Comparison of ENCODE assay signal across 8 cellular contexts in the genomic region with DNA sequence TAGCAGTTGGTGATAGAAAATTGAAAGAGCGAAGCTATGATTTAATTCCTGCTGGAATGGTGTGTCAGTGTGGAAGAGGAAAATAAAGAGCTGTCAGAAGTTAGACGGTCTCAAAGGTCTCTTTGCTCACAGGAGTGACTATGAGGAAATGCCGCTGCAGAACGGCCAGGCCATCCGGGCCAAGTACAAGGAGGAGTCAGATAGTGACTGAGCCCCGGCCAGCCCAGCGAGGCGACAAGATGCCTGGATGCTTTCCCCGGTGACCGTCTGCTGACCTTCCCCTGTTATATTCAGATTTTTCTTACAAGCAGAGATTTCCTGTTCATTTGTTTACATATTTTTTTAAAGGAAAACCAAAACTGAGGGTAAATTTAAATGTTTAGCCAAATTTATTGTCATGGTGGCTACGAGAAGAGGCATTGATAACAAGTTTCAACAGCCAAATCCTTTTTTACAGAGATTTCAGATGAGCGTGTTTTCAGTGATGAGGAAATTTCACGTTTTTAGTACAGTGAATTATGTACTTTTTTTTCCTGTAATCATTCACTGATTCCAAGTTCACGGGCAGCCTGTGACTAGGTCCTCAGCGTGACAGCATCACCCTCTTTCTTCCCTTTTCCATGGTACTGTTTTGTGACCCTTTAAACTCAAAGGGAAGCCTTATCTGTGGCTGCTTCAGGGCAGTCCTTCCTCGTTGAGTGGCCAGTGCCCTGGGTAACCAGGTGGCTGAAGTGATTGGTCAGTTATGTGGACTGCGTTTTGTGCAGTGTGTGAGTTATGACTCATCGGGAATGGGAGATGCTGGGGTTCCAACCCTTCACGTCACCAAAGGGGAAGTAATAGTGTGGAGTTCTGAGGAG. TPM values are rescaled to one million over a fixed set of nuclear protein-coding genes. Genes with fewer than 3 reads are reported as not detected.
A peak's percentile ranks its signal among the peaks of the same experiment; 100 is the strongest.
DNase-seq lines count a peak whose midpoint lies in the region; ATAC-seq and TF ChIP-seq lines count a peak whose summit lies in the region.

No MANE protein-coding gene starts in this region.

- CTCF ChIA-PET in activated CD4-positive, alpha-beta memory T cell treated with anti-CD3 and anti-CD28 coated beads, Interleukin-2, amount 10 ng/mL, durations not matched to agents 7 days and 5 days (lab: Charles Lee) = interaction anchor here (1.3 kb wide), 1 partner anchor 59 kb away, joined by 8 read pairs; no protein-coding TSS in a partner anchor

- no peaks in the 10 kb centered on the region for H3K4me1 ChIP-seq in GM23338 (ENCODE audit: insufficient read depth)

- no peaks in the 10 kb centered on the region for H3K27me3 ChIP-seq in GM23338 (ENCODE audit: insufficient read depth)

- H3K9me3 Mint-ChIP-seq in GM23338 = no peaks in the 10 kb centered on the region
- H3K9me3 Mint-ChIP-seq in activated CD4-positive, alpha-beta memory T cell treated with anti-CD3 and anti-CD28 coated beads, Interleukin-2, amount 10 ng/mL, durations not matched to agents 7 days and 5 days = no peaks in the 10 kb centered on the region
- H3K9me3 Mint-ChIP-seq in progenitor cell of endocrine pancreas (ENCODE audit: low read depth) = no peaks in the 10 kb centered on the region

- H3K4me3 ChIP-seq in GM23338 = no peak overlapping the region

- H3K36me3 ChIP-seq in GM23338 (ENCODE audit: insufficient read depth) = peaks cover 9% of the 10 kb centered on the region

- H3K36me3 Mint-ChIP-seq in GM23338 (ENCODE audit: low read depth) (peaks cover 66% of the 10 kb centered on the region), progenitor cell of endocrine pancreas (ENCODE audit: insufficient read depth) (peaks cover 31% of the 10 kb centered on the region)
- H3K36me3 Mint-ChIP-seq in activated CD4-positive, alpha-beta memory T cell treated with anti-CD3 and anti-CD28 coated beads, Interleukin-2, amount 10 ng/mL, durations not matched to agents 7 days and 5 days (ENCODE audit: low read depth) = peaks cover 78% of the 10 kb centered on the region

- H4K20me1 ChIP-seq in GM23338 (replicated peaks; ENCODE audit: insufficient read depth) = peaks cover 10% of the 10 kb centered on the region

- POLR2A ChIA-PET in activated CD4-positive, alpha-beta memory T cell treated with anti-CD3 and anti-CD28 coated beads, Interleukin-2, amount 10 ng/mL, durations not matched to agents 7 days and 5 days (lab: Charles Lee) = interaction anchor here (2.2 to 4.1 kb wide), 3 partner anchors 8 to 13 kb away, joined by 7 to 23 read pairs (median 18); a partner anchor contains a TSS

- no peak overlapping the region for H3K4me2 ChIP-seq in GM23338

- TF ChIP-seq CTCF in GM23338 (conservative IDR thresholded peaks at IDR 0.05; ENCODE audit: low read depth in 2 of 2) = no peak
- no peak for TF ChIP-seq CTCF in progenitor cell of endocrine pancreas (IDR thresholded peaks at IDR 0.05; ENCODE audit: unreplicated experiment)

- H3K27ac Mint-ChIP-seq in GM23338 = peak overlapping the region; percentile 85
- peak overlapping the region; percentile 58 for H3K27ac Mint-ChIP-seq in activated CD4-positive, alpha-beta memory T cell treated with anti-CD3 and anti-CD28 coated beads, Interleukin-2, amount 10 ng/mL, durations not matched to agents 7 days and 5 days
- peak overlapping the region; percentile 19 for H3K27ac Mint-ChIP-seq in progenitor cell of endocrine pancreas

- H3F3A ChIP-seq in GM23338 (replicated peaks; ENCODE audit: low read depth) = no peaks in the 10 kb centered on the region

- ATAC-seq in GM23338 (no peak), GM21786 (IDR thresholded peaks at IDR 0.05; ENCODE audit: unreplicated experiment) (no peak)

- no peak overlapping the region for H3K4me3 Mint-ChIP-seq in GM23338
- no peak overlapping the region for H3K4me3 Mint-ChIP-seq in activated CD4-positive, alpha-beta memory T cell treated with anti-CD3 and anti-CD28 coated beads, Interleukin-2, amount 10 ng/mL, durations not matched to agents 7 days and 5 days
- H3K4me3 Mint-ChIP-seq in progenitor cell of endocrine pancreas (ENCODE audit: low read depth) = no peak overlapping the region

- H3K27ac ChIP-seq in GM23338 (ENCODE audit: low read depth) = no peak overlapping the region; the same call in 1 of the 2 replicates

- H3K4me1 Mint-ChIP-seq in GM23338 = peaks cover 21% of the 10 kb centered on the region
- H3K4me1 Mint-ChIP-seq in activated CD4-positive, alpha-beta memory T cell treated with anti-CD3 and anti-CD28 coated beads, Interleukin-2, amount 10 ng/mL, durations not matched to agents 7 days and 5 days = peaks cover 57% of the 10 kb centered on the region
- H3K4me1 Mint-ChIP-seq in progenitor cell of endocrine pancreas (ENCODE audit: low read depth) = peaks cover 4% of the 10 kb centered on the region

- DNase-seq in GM23338 (ENCODE audit: low spot score) (no peak), glomerular visceral epithelial cell (ENCODE audit: extremely low spot score) (peak; percentile 84), progenitor cell of endocrine pancreas (ENCODE audit: low spot score, unreplicated experiment) (no peak), ecto neural progenitor cell (ENCODE audit: low spot score) (no peak)
- DNase-seq in activated CD4-positive, alpha-beta memory T cell treated with anti-CD3 and anti-CD28 coated beads, Interleukin-2, amount 10 ng/mL, durations not matched to agents 7 days and 5 days = peak; percentile 11
- no peak for DNase-seq in activated effector memory CD4-positive, alpha-beta T cell treated with anti-CD3 and anti-CD28 coated beads, Interleukin-2, amount 50 U/mL, for 16 hours
- no peak for DNase-seq in activated CD4-positive, alpha-beta T cell treated with anti-CD3 and anti-CD28 coated beads, Interleukin-2, amount 50 U/mL, for 1 hour

- H2AFZ ChIP-seq in GM23338 = no peak overlapping the region

- peaks cover 19% of the 10 kb centered on the region for H3K27me3 Mint-ChIP-seq in GM23338 (ENCODE audit: insufficient read depth, low read depth, poor library complexity)
- H3K27me3 Mint-ChIP-seq in activated CD4-positive, alpha-beta memory T cell treated with anti-CD3 and anti-CD28 coated beads, Interleukin-2, amount 10 ng/mL, durations not matched to agents 7 days and 5 days = no peaks in the 10 kb centered on the region
- no peaks in the 10 kb centered on the region for H3K27me3 Mint-ChIP-seq in progenitor cell of endocrine pancreas

- no peaks in the 10 kb centered on the region for H3K79me2 ChIP-seq in GM23338 (replicated peaks; ENCODE audit: insufficient read depth)

- no peaks in the 10 kb centered on the region for H3K9me2 ChIP-seq in GM23338 (ENCODE audit: insufficient read depth)

TF ChIP-seq in GM23338, 12 proteins besides CTCF, POLR2A, EP300 and RAD21 (continues in another document):
- TF ChIP-seq STAT1 (IDR thresholded peaks at IDR 0.05; ENCODE audit: unreplicated experiment) (no peak), JUNB (IDR thresholded peaks at IDR 0.05; ENCODE audit: unreplicated experiment) (no peak), EZH2phosphoT487 (IDR thresholded peaks at IDR 0.05; ENCODE audit: unreplicated experiment) (no peak), NANOG (IDR thresholded peaks at IDR 0.05; ENCODE audit: borderline replicate concordance) (no peak), ZNF114 (CRISPR knock-in tag; IDR thresholded peaks at IDR 0.05) (no peak), EZH2 (IDR thresholded peaks at IDR 0.05; ENCODE audit: low read depth, unreplicated experiment) (no peak), CREB1 (CRISPR knock-in tag; IDR thresholded peaks at IDR 0.05; ENCODE audit: low read depth) (no peak), ZNF331 (CRISPR knock-in tag; IDR thresholded peaks at IDR 0.05; ENCODE audit: low read depth) (no peak)
- TF ChIP-seq, protein P1, sequence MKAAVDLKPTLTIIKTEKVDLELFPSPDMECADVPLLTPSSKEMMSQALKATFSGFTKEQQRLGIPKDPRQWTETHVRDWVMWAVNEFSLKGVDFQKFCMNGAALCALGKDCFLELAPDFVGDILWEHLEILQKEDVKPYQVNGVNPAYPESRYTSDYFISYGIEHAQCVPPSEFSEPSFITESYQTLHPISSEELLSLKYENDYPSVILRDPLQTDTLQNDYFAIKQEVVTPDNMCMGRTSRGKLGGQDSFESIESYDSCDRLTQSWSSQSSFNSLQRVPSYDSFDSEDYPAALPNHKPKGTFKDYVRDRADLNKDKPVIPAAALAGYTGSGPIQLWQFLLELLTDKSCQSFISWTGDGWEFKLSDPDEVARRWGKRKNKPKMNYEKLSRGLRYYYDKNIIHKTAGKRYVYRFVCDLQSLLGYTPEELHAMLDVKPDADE (IDR thresholded peaks at IDR 0.05) = no peak

RNA-seq across cellular contexts. Expression of a gene that starts 12.6 kb away (rescaled TPM):
- total RNA-seq in GM23338 (2014; rRNA removed; shearing (Covaris generic)) = 60.9 and 71.6 TPM in 2 replicates
- 235 and 241 TPM in 2 replicates for polyA plus RNA-seq in GM23338 (2016; fragmentation: Nextera tagmentation; extraction: Ambion mirVana)
- total RNA-seq in activated CD4-positive, alpha-beta memory T cell treated with anti-CD3 and anti-CD28 coated beads, Interleukin-2, amount 10 ng/mL, durations not matched to agents 7 days and 5 days = 100 to 1,000 TPM; 130 to 133 TPM
- 124 and 126 TPM in 2 replicates for total RNA-seq in progenitor cell of endocrine pancreas

RNA-seq across cellular contexts. Expression of a gene that starts 17.9 kb away (rescaled TPM):
- 0.07 TPM in 1 of 2 replicates, not detected in the other for total RNA-seq in GM23338 (2014; rRNA removed; shearing (Covaris generic))
- polyA plus RNA-seq in GM23338 (2016; fragmentation: Nextera tagmentation; extraction: Ambion mirVana) = not detected in 2 replicates
- 100 to 1,000 TPM; 133 to 135 TPM for total RNA-seq in activated CD4-positive, alpha-beta memory T cell treated with anti-CD3 and anti-CD28 coated beads, Interleukin-2, amount 10 ng/mL, durations not matched to agents 7 days and 5 days
- 1.6 and 2.1 TPM in 2 replicates for total RNA-seq in progenitor cell of endocrine pancreas

Comparison
In these comparisons a context has a peak if more than half of its experiments do, and no peak if none do; other contexts are left out.
1. DNase-seq: peak in activated CD4-positive, alpha-beta memory T cell treated with anti-CD3 and anti-CD28 coated beads, Interleukin-2, amount 10 ng/mL, durations not matched to agents 7 days and 5 days (single experiment) and glomerular visceral epithelial cell (single experiment); none in GM23338 (single experiment), progenitor cell of endocrine pancreas (single experiment), ecto neural progenitor cell (single experiment), activated effector memory CD4-positive, alpha-beta T cell treated with anti-CD3 and anti-CD28 coated beads, Interleukin-2, amount 50 U/mL, for 16 hours (single experiment) and activated CD4-positive, alpha-beta T cell treated with anti-CD3 and anti-CD28 coated beads, Interleukin-2, amount 50 U/mL, for 1 hour (single experiment).
2. H3K27ac Mint-ChIP-seq: peak in every context shown above with its lines; median percentile 85 in GM23338; 58 in activated CD4-positive, alpha-beta memory T cell treated with anti-CD3 and anti-CD28 coated beads, Interleukin-2, amount 10 ng/mL, durations not matched to agents 7 days and 5 days; 19 in progenitor cell of endocrine pancreas.
3. RNA of a gene that starts 17.9 kb away (total RNA-seq): 133 to 135 TPM in activated CD4-positive, alpha-beta memory T cell treated with anti-CD3 and anti-CD28 coated beads, Interleukin-2, amount 10 ng/mL, durations not matched to agents 7 days and 5 days; 1.6 to 2.1 TPM in progenitor cell of endocrine pancreas and 0.07 TPM in GM23338; every median in the first group is over 10 times any median in the second.